22 cellular contexts compared by ENCODE assay signal in genomic region chr2:181553244-181553643, GRCh38.
"Had no signal": no experiment of that assay in that cellular context is flagged by ENCODE, and none has a peak within 500 bp of the region (broad histone marks: within the 10 kb centered on the region; RNA-seq: fewer than 3 reads in every experiment).

No MANE protein-coding gene starts in this region.

- H3K27ac ChIP-seq: body of pancreas, cardiac muscle cell, gastrocnemius medialis, prostate gland, right atrium auricular region, thoracic aorta, upper lobe of right lung had no signal

- H3K4me3 ChIP-seq: body of pancreas, cardiac muscle cell, gastrocnemius medialis, prostate gland, right atrium auricular region, thoracic aorta, upper lobe of right lung had no signal

- H3K36me3 Mint-ChIP-seq: natural killer cell had no signal

- H3K27me3 ChIP-seq: body of pancreas, cardiac muscle cell, gastrocnemius medialis, right atrium auricular region, upper lobe of right lung had no signal

- H3K27me3 Mint-ChIP-seq: activated CD4-positive, alpha-beta T cell treated with anti-CD3 and anti-CD28 coated beads, Interleukin-2, amount 10 ng/mL, durations not matched to agents 24 days and 14 days; activated naive CD4-positive, alpha-beta T cell treated with anti-CD3 and anti-CD28 coated beads, Interleukin-2, amount 50 U/mL, for 24 hours had no signal

- H3K9me3 Mint-ChIP-seq: activated CD4-positive, alpha-beta T cell treated with anti-CD3 and anti-CD28 coated beads, Interleukin-2, amount 10 ng/mL, durations not matched to agents 24 days and 14 days; activated naive CD4-positive, alpha-beta T cell treated with anti-CD3 and anti-CD28 coated beads, Interleukin-2, amount 50 U/mL, for 24 hours; activated T-helper 1 cell treated with anti-CD3 and anti-CD28 coated beads, Interleukin-12 subunit alpha, Interleukin-12 subunit beta, Interleukin-2, Interleukin-4 antibody, amounts not matched to agents 30 ng/mL and 10 ng/mL and 1 ng/mL, durations not matched to agents 14 hours and 24 hours and 36 hours; natural killer cell had no signal

- H3K9me3 ChIP-seq: body of pancreas, gastrocnemius medialis, prostate gland, right atrium auricular region, thoracic aorta, upper lobe of right lung had no signal

- DNase-seq: activated CD4-positive, alpha-beta T cell treated with anti-CD3 and anti-CD28 coated beads, Interleukin-2, amount 10 ng/mL, durations not matched to agents 24 days and 14 days; activated CD8-positive, alpha-beta T cell treated with anti-CD3 and anti-CD28 coated beads, Interleukin-2, amount 10 ng/mL, durations not matched to agents 7 days and 5 days; activated gamma-delta T cell treated with Interleukin-2 at 50 U/mL for 16 hours; body of pancreas; dermis blood vessel endothelial cell; effector CD8-positive, alpha-beta T cell; gastrocnemius medialis; hippocampal formation; left ventricle myocardium superior; midbrain; natural killer cell; stimulated activated CD4-positive, alpha-beta T cell treated with anti-CD3 and anti-CD28 coated beads, Interleukin-4, amount 100 ng/mL, for 24 hours; stimulated activated naive CD4-positive, alpha-beta T cell treated with Interleukin-2 at 50 U/mL for 16 hours; T-helper 2 cell; upper lobe of right lung had no signal

- ATAC-seq: activated CD4-positive, CD25-positive, alpha-beta regulatory T cell treated with anti-CD3 and anti-CD28 coated beads, Interleukin-2, amount 50 U/mL, for 24 hours; activated CD8-positive, alpha-beta T cell treated with anti-CD3 and anti-CD28 coated beads, Interleukin-2, amount 10 ng/mL, durations not matched to agents 7 days and 5 days; body of pancreas; gastrocnemius medialis; left ventricle myocardium superior; natural killer cell; upper lobe of right lung had no signal

- H3K36me3 ChIP-seq: cardiac muscle cell, gastrocnemius medialis, prostate gland, right atrium auricular region, thoracic aorta, upper lobe of right lung had no signal

- H3K27ac Mint-ChIP-seq: activated CD4-positive, alpha-beta T cell treated with anti-CD3 and anti-CD28 coated beads, Interleukin-2, amount 10 ng/mL, durations not matched to agents 24 days and 14 days; activated CD8-positive, alpha-beta T cell treated with anti-CD3 and anti-CD28 coated beads, Interleukin-2, amount 10 ng/mL, durations not matched to agents 7 days and 5 days; activated naive CD4-positive, alpha-beta T cell treated with anti-CD3 and anti-CD28 coated beads, Interleukin-2, amount 50 U/mL, for 24 hours; activated T-helper 1 cell treated with anti-CD3 and anti-CD28 coated beads, Interleukin-12 subunit alpha, Interleukin-12 subunit beta, Interleukin-2, Interleukin-4 antibody, amounts not matched to agents 30 ng/mL and 10 ng/mL and 1 ng/mL, durations not matched to agents 14 hours and 24 hours and 36 hours; natural killer cell had no signal

- H3K4me3 Mint-ChIP-seq: activated CD4-positive, alpha-beta T cell treated with anti-CD3 and anti-CD28 coated beads, Interleukin-2, amount 10 ng/mL, durations not matched to agents 24 days and 14 days; activated CD8-positive, alpha-beta T cell treated with anti-CD3 and anti-CD28 coated beads, Interleukin-2, amount 10 ng/mL, durations not matched to agents 7 days and 5 days; activated naive CD4-positive, alpha-beta T cell treated with anti-CD3 and anti-CD28 coated beads, Interleukin-2, amount 50 U/mL, for 24 hours; activated T-helper 1 cell treated with anti-CD3 and anti-CD28 coated beads, Interleukin-12 subunit alpha, Interleukin-12 subunit beta, Interleukin-2, Interleukin-4 antibody, amounts not matched to agents 30 ng/mL and 10 ng/mL and 1 ng/mL, durations not matched to agents 14 hours and 24 hours and 36 hours; natural killer cell had no signal

- H3K4me1 Mint-ChIP-seq: activated CD4-positive, alpha-beta T cell treated with anti-CD3 and anti-CD28 coated beads, Interleukin-2, amount 10 ng/mL, durations not matched to agents 24 days and 14 days; natural killer cell had no signal

- H3K4me1 ChIP-seq: body of pancreas, gastrocnemius medialis, prostate gland, right atrium auricular region, upper lobe of right lung had no signal
